In genomic region chr9:134135343-134136116, GRCh38 we compare ENCODE assay signal across 8 cellular contexts. TPM values are rescaled to one million over a fixed set of nuclear protein-coding genes. Genes with fewer than 3 reads are reported as not detected.
DNase-seq lines count a peak whose midpoint lies in the region; ATAC-seq and TF ChIP-seq lines count a peak whose summit lies in the region.

Gene WDR5 (plus strand): TSS chr9:134136082. CDS start chr9:134139878, 3,796 bp downstream.

- ATAC-seq in HG02623 (IDR thresholded peaks at IDR 0.05; ENCODE audit: unreplicated experiment) (peak; percentile 52), T-helper 17 cell (peak; percentile 86), left cardiac atrium (peak; percentile 87 to 89)

- DNase-seq in GM10266 (ENCODE audit: extremely low spot score) (peak; percentile 100), NCI-H1417 treated with DMSO at 0.1 percent for 48 hours (lab: John Stamatoyannopoulos, UW) (peak; percentile 53), T-helper 17 cell (peak; percentile 90 to 97 (median 91)), amniotic stem cell (lab: John Stamatoyannopoulos, UW) (peak; percentile 74), left cardiac atrium (peak; percentile 95), posterior vena cava (ENCODE audit: low spot score) (peak; percentile 98), type B pancreatic cell (ENCODE audit: extremely low spot score, unreplicated experiment) (peak; percentile 96)

- peaks cover 38% of the 10 kb centered on the region for H3K4me1 Mint-ChIP-seq in T-helper 17 cell
- H3K4me1 Mint-ChIP-seq in type B pancreatic cell (ENCODE audit: unreplicated experiment), result peaks cover 47% of the 10 kb centered on the region

- H3K9me3 ChIP-seq in T-helper 17 cell (ENCODE audit: control insufficient read depth, low read length, poor library complexity, severe bottlenecking), result no peaks in the 10 kb centered on the region

- TF ChIP-seq CTCF in GM10266 (IDR thresholded peaks at IDR 0.05; ENCODE audit: control insufficient read depth, insufficient read depth, low read depth, missing control alignments), result peak; percentile 28
- TF ChIP-seq CTCF in type B pancreatic cell (conservative IDR thresholded peaks at IDR 0.05), result peak; percentile 34

- intact Hi-C loops in left cardiac atrium (cut with DNase I), result loop anchor here in 1 of 2 donors (10.0 kb wide), 1 partner anchor 71 kb away; the partner anchor contains the start of gene BRD3
- intact Hi-C loops in posterior vena cava (cut with DNase I), result no loop called here

- H3K9me3 Mint-ChIP-seq in type B pancreatic cell, result no peaks in the 10 kb centered on the region

- H3K36me3 Mint-ChIP-seq in T-helper 17 cell (ENCODE audit: low read depth) (no peaks in the 10 kb centered on the region), type B pancreatic cell (peaks cover 9% of the 10 kb centered on the region)

- H3K4me3 Mint-ChIP-seq in T-helper 17 cell (peak within 1 kb of the TSS; percentile 93), type B pancreatic cell (peak within 1 kb of the TSS; percentile 96)

- H3K27ac Mint-ChIP-seq in T-helper 17 cell, result peak within 1 kb of the TSS; percentile 85
- H3K27ac Mint-ChIP-seq in type B pancreatic cell, result peak within 1 kb of the TSS; percentile 89

- H3K27me3 Mint-ChIP-seq in T-helper 17 cell, result no peaks in the 10 kb centered on the region
- H3K27me3 Mint-ChIP-seq in type B pancreatic cell, result no peaks in the 10 kb centered on the region

RNA-seq across cellular contexts. Expression of gene WDR5, which starts in this region (rescaled TPM):
- total RNA-seq in T-helper 17 cell (10 to 100 TPM; 18.3 to 18.4 TPM), left cardiac atrium (10 to 100 TPM; 16.0 to 20.3 TPM), posterior vena cava (10 to 100 TPM; 17.0 to 17.1 TPM), type B pancreatic cell (ENCODE audit: low replicate concordance) (42.1 and 45.7 TPM in 2 replicates)

Comparison
In these comparisons a context has a peak if more than half of its experiments do, and no peak if none do; other contexts are left out.
1. Peak in every context shown above with its lines: DNase-seq and ATAC-seq.